In the genomic region with DNA sequence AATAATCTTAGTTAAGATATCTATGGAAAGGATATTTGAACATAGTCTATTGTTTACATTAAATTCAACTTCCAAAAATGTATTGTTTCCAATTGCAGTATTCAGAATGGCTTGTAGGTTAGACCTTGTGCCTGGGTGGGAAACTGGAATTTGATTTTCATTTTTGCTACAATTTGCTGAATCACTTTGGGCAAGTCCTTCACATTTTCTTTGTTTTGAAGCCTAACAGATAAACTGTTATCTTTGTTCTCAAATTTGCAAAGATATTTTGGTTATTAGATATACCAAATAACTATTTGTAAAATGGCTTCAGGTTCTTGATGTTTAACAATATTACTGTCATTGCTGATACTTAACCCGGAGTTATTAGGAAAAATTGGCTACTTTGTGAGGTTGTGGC, we compare ENCODE assay signal across 17 cellular contexts.
DNase-seq lines count a peak whose midpoint lies in the region; ATAC-seq and TF ChIP-seq lines count a peak whose summit lies in the region.
"Had no signal": no experiment of that assay in that cellular context is flagged by ENCODE, and none has a peak within 500 bp of the region (broad histone marks: within the 10 kb centered on the region; RNA-seq: fewer than 3 reads in every experiment).

No MANE protein-coding gene starts in this region.

- POLR2A ChIA-PET in A673 (lab: Charles Lee; ENCODE audit: low non-redundant PET) = no interaction called here

- CTCF ChIA-PET in A673 (lab: Charles Lee) = no interaction called here

- no peaks in the 10 kb centered on the region for H3K27me3 Mint-ChIP-seq in osteocyte (ENCODE audit: unreplicated experiment)
- H3K27me3 Mint-ChIP-seq: B cell, IgD-negative memory B cell had no signal

- H3K4me1 ChIP-seq in A673 (ENCODE audit: insufficient read depth, low read length, poor library complexity, severe bottlenecking) (peaks cover 38% of the 10 kb centered on the region), ascending aorta (peaks cover 0 to 29% of the 10 kb centered on the region in 2 donors), upper lobe of right lung (no peaks in the 10 kb centered on the region)

- intact Hi-C loops in A673 (cut with micrococcal nuclease; ENCODE audit: unreplicated experiment) (no loop called here), ascending aorta (cut with DNase I) (no loop called here), upper lobe of right lung (cut with DNase I) (no loop called here)

- H3K4me1 Mint-ChIP-seq in osteocyte (ENCODE audit: unreplicated experiment) = peaks cover 41% of the 10 kb centered on the region

- DNase-seq in A673 (ENCODE audit: low spot score) = no peak
- peak; percentile 56 for DNase-seq in NCI-H69 (lab: John Stamatoyannopoulos, UW)
- no peak for DNase-seq in ascending aorta (ENCODE audit: low spot score in 2 of 2)
- no peak for DNase-seq in osteocyte (ENCODE audit: extremely low spot score, unreplicated experiment)
- DNase-seq in GM10266 (ENCODE audit: extremely low spot score) = no peak
- no peak for DNase-seq in H7
- no peak for DNase-seq in upper lobe of right lung
- DNase-seq: DND-41, H9, Kasumi-1, MM.1S, NCI-H1092, NCI-H1436 treated with DMSO at 0.1 percent for 48 hours, NCI-H2029 treated with DMSO at 0.1 percent for 48 hours, SHP77 treated with DMSO at 0.1 percent for 48 hours had no signal

- TF ChIP-seq CTCF in A673 (conservative IDR thresholded peaks at IDR 0.05; ENCODE audit: low read depth, low read length) (no peak), ascending aorta (IDR thresholded peaks at IDR 0.05) (no peak), osteocyte (IDR thresholded peaks at IDR 0.05) (no peak), GM10266 (IDR thresholded peaks at IDR 0.05; ENCODE audit: control insufficient read depth, insufficient read depth, low read depth, missing control alignments) (no peak), upper lobe of right lung (IDR thresholded peaks at IDR 0.05) (no peak)

- no peak overlapping the region for H3K4me3 Mint-ChIP-seq in osteocyte (ENCODE audit: unreplicated experiment)
- H3K4me3 Mint-ChIP-seq: B cell, H9, IgD-negative memory B cell had no signal

- H3K27ac ChIP-seq in A673 (ENCODE audit: low read depth, low read length, poor library complexity, severe bottlenecking) = peak overlapping the region; percentile 49
- peak overlapping the region; percentile 26 for H3K27ac ChIP-seq in ascending aorta
- H3K27ac ChIP-seq in upper lobe of right lung = no peak overlapping the region

- H3K27me3 ChIP-seq in A673 (replicated peaks; ENCODE audit: insufficient read depth, low read depth, low read length, poor library complexity) (no peaks in the 10 kb centered on the region), ascending aorta (no peaks in the 10 kb centered on the region), H7 (ENCODE audit: control insufficient read depth, insufficient read depth, low read length) (no peaks in the 10 kb centered on the region), upper lobe of right lung (no peaks in the 10 kb centered on the region)

- no TSS peak for BruUV-seq in A673 (replicated peaks; lab: Mats Ljungman, UMichigan)

- no peaks in the 10 kb centered on the region for H3K9me3 Mint-ChIP-seq in osteocyte (ENCODE audit: unreplicated experiment)
- H3K9me3 Mint-ChIP-seq: IgD-negative memory B cell had no signal

- H3K9me3 ChIP-seq in A673 (ENCODE audit: low read depth, low read length, poor library complexity, severe bottlenecking) (no peaks in the 10 kb centered on the region), ascending aorta (no peaks in the 10 kb centered on the region), upper lobe of right lung (no peaks in the 10 kb centered on the region)

- no peak overlapping the region for H3K4me3 ChIP-seq in A673 (ENCODE audit: low read depth, low read length, poor library complexity, severe bottlenecking)
- H3K4me3 ChIP-seq in ascending aorta = no peak overlapping the region
- H3K4me3 ChIP-seq in H7 (ENCODE audit: insufficient read depth, low read depth, low read length) = no peak overlapping the region
- H3K4me3 ChIP-seq in upper lobe of right lung = no peak overlapping the region

- ATAC-seq in upper lobe of right lung = no peak

- H3K27ac Mint-ChIP-seq in osteocyte (ENCODE audit: unreplicated experiment) = peak overlapping the region; percentile 0
- H3K27ac Mint-ChIP-seq: B cell had no signal

- peaks cover 14% of the 10 kb centered on the region for H3K36me3 Mint-ChIP-seq in osteocyte (ENCODE audit: unreplicated experiment)

- H3K36me3 ChIP-seq in A673 (ENCODE audit: insufficient read depth, low read length, poor library complexity, severe bottlenecking) (peaks cover 2% of the 10 kb centered on the region), ascending aorta (no peaks in the 10 kb centered on the region), H7 (replicated peaks; ENCODE audit: control insufficient read depth, insufficient read depth, low read length) (no peaks in the 10 kb centered on the region), upper lobe of right lung (no peaks in the 10 kb centered on the region)
